Comparison of ENCODE assay signal across 10 cellular contexts in genomic region chr1:51313268-51313852, GRCh38. TPM values are rescaled to one million over a fixed set of nuclear protein-coding genes. Genes with fewer than 3 reads are reported as not detected.
DNase-seq lines count a peak whose midpoint lies in the region; ATAC-seq and TF ChIP-seq lines count a peak whose summit lies in the region.
"Had no signal": no experiment of that assay in that cellular context is flagged by ENCODE, and none has a peak within 500 bp of the region (broad histone marks: within the 10 kb centered on the region; RNA-seq: fewer than 3 reads in every experiment).

No MANE protein-coding gene starts in this region.

- ATAC-seq in mucosa of descending colon = peak; percentile 14
- no peak for ATAC-seq in GM21360 (IDR thresholded peaks at IDR 0.05; ENCODE audit: unreplicated experiment)
- ATAC-seq in esophagus mucosa = no peak
- ATAC-seq in stimulated activated naive B cell treated with anti-CD40 and anti-IgM and Interleukin-4, amounts not matched to agents 10 μg/mL and 1 μg/mL and 100 μg/mL, for 72 hours (replicated peaks) = no peak

- no peaks in the 10 kb centered on the region for H3K9me3 Mint-ChIP-seq in stimulated activated naive B cell treated with anti-CD40 and anti-IgM and Interleukin-4, amounts not matched to agents 10 μg/mL and 1 μg/mL and 100 μg/mL, for 72 hours
- H3K9me3 Mint-ChIP-seq: activated T-helper 2 cell treated with anti-CD3 and anti-CD28 coated beads, Interferon-gamma antibody, Interleukin-2, Interleukin-4, amounts not matched to agents 10 μg/mL and 5 μg/mL and 100 μg/mL, durations not matched to agents 14 hours and 24 hours and 36 hours had no signal

- H3K36me3 Mint-ChIP-seq in stimulated activated naive B cell treated with anti-CD40 and anti-IgM and Interleukin-4, amounts not matched to agents 10 μg/mL and 1 μg/mL and 100 μg/mL, for 72 hours = no peaks in the 10 kb centered on the region

- no peak overlapping the region for H3K9ac ChIP-seq in colonic mucosa (ENCODE audit: low read depth in 2 of 2, low read length in 2 of 2)
- H3K9ac ChIP-seq: parathyroid adenoma had no signal

- H3K27me3 ChIP-seq in MG63 = no peaks in the 10 kb centered on the region
- no peaks in the 10 kb centered on the region for H3K27me3 ChIP-seq in colonic mucosa

- peak; percentile 23 for TF ChIP-seq CTCF in colonic mucosa (IDR thresholded peaks at IDR 0.05)
- no peak for TF ChIP-seq CTCF in mucosa of descending colon (IDR thresholded peaks at IDR 0.05)

- no peak overlapping the region for H3K27ac Mint-ChIP-seq in stimulated activated naive B cell treated with anti-CD40 and anti-IgM and Interleukin-4, amounts not matched to agents 10 μg/mL and 1 μg/mL and 100 μg/mL, for 72 hours
- H3K27ac Mint-ChIP-seq: activated T-helper 2 cell treated with anti-CD3 and anti-CD28 coated beads, Interferon-gamma antibody, Interleukin-2, Interleukin-4, amounts not matched to agents 10 μg/mL and 5 μg/mL and 100 μg/mL, durations not matched to agents 14 hours and 24 hours and 36 hours had no signal

- peaks cover 17% of the 10 kb centered on the region for H3K4me1 ChIP-seq in colonic mucosa
- peaks cover 21% of the 10 kb centered on the region for H3K4me1 ChIP-seq in mucosa of descending colon (ENCODE audit: low read depth)
- H3K4me1 ChIP-seq: parathyroid adenoma had no signal

- H3K4me3 Mint-ChIP-seq in stimulated activated naive B cell treated with anti-CD40 and anti-IgM and Interleukin-4, amounts not matched to agents 10 μg/mL and 1 μg/mL and 100 μg/mL, for 72 hours = no peak overlapping the region

- H3K4me3 ChIP-seq in MG63 = no peak overlapping the region
- no peak overlapping the region for H3K4me3 ChIP-seq in colonic mucosa
- no peak overlapping the region for H3K4me3 ChIP-seq in mucosa of descending colon

- intact Hi-C loops in colonic mucosa (cut with DNase I) = no loop called here
- intact Hi-C loops in mucosa of descending colon (cut with DNase I, micrococcal nuclease) = no loop called here

- H3K9me3 ChIP-seq in MG63 (no peaks in the 10 kb centered on the region), colonic mucosa (no peaks in the 10 kb centered on the region), mucosa of descending colon (no peaks in the 10 kb centered on the region)

- H3K27ac ChIP-seq in colonic mucosa = peak overlapping the region; percentile 85
- H3K27ac ChIP-seq: parathyroid adenoma had no signal

- DNase-seq in EL (peak; percentile 23), MG63 (peak; percentile 26), colonic mucosa (no peak), mucosa of descending colon (peak in 1 of 3 donors; percentile 35), epidermal melanocyte (ENCODE audit: insufficient read length, low spot score) (no peak)
- no peak for DNase-seq in stimulated activated naive B cell treated with anti-CD40 and anti-IgM and Interleukin-4, amounts not matched to agents 10 μg/mL and 1 μg/mL and 100 μg/mL, for 72 hours

- no peaks in the 10 kb centered on the region for H3K36me3 ChIP-seq in MG63
- H3K36me3 ChIP-seq in colonic mucosa = no peaks in the 10 kb centered on the region
- no peaks in the 10 kb centered on the region for H3K36me3 ChIP-seq in mucosa of descending colon (ENCODE audit: low read depth)

- peaks cover 22 to 30% of the 10 kb centered on the region in 2 donors for H3K4me1 Mint-ChIP-seq in stimulated activated naive B cell treated with anti-CD40 and anti-IgM and Interleukin-4, amounts not matched to agents 10 μg/mL and 1 μg/mL and 100 μg/mL, for 72 hours

- peaks cover 0 to 7% of the 10 kb centered on the region in 2 donors for H3K27me3 Mint-ChIP-seq in stimulated activated naive B cell treated with anti-CD40 and anti-IgM and Interleukin-4, amounts not matched to agents 10 μg/mL and 1 μg/mL and 100 μg/mL, for 72 hours

RNA-seq across cellular contexts. Expression of gene TTC39A, which starts 17.0 kb away (rescaled TPM):
- total RNA-seq in MG63 (2014; rRNA removed; shearing (Covaris generic); ENCODE audit: low replicate concordance) = 0.82 TPM in 1 of 2 replicates, not detected in the other
- 100 to 1,000 TPM in 1 of 2 donors, 10 to 100 TPM in 1; 95.2 to 148 TPM for total RNA-seq in colonic mucosa
- 10 to 100 TPM; 32.3 to 95.1 (median 87.0) TPM for total RNA-seq in mucosa of descending colon
- 32.6 TPM for total RNA-seq in esophagus mucosa

Comparison
In these comparisons a context has a peak if more than half of its experiments do, and no peak if none do; other contexts are left out.
1. DNase-seq: peak in EL (single experiment) and MG63 (single experiment); none in colonic mucosa (single experiment), epidermal melanocyte (single experiment) and stimulated activated naive B cell treated with anti-CD40 and anti-IgM and Interleukin-4, amounts not matched to agents 10 μg/mL and 1 μg/mL and 100 μg/mL, for 72 hours (single experiment).
2. RNA of gene TTC39A, which starts 17.0 kb away (total RNA-seq): 95.2 to 148 TPM in colonic mucosa, 32.3 to 95.1 TPM in mucosa of descending colon and 32.6 TPM in esophagus mucosa (single experiment); 0.82 TPM in MG63; every median in the first group is over 10 times any median in the second.